In genomic region chr14:72104011-72104613, GRCh38 we compare ENCODE assay signal across 8 cellular contexts.
DNase-seq lines count a peak whose midpoint lies in the region; ATAC-seq and TF ChIP-seq lines count a peak whose summit lies in the region.

No MANE protein-coding gene starts in this region.

- H3K79me2 ChIP-seq in Karpas-422 (ENCODE audit: low read length) = no peaks in the 10 kb centered on the region

- H3K27me3 ChIP-seq in Karpas-422 (ENCODE audit: low read length) (no peaks in the 10 kb centered on the region; the same call in 1 of the 2 replicates), upper lobe of right lung (no peaks in the 10 kb centered on the region), colonic mucosa (no peaks in the 10 kb centered on the region)

- H3K4me3 ChIP-seq in Karpas-422 (ENCODE audit: low read length) (no peak overlapping the region), upper lobe of right lung (no peak overlapping the region), colonic mucosa (no peak overlapping the region)

- no peak overlapping the region for H3K4me3 Mint-ChIP-seq in activated CD8-positive, alpha-beta memory T cell treated with anti-CD3 and anti-CD28 coated beads, Interleukin-2, amount 10 ng/mL, durations not matched to agents 7 days and 5 days

- H3K9me3 ChIP-seq in Karpas-422 (ENCODE audit: low read length) (no peaks in the 10 kb centered on the region), upper lobe of right lung (no peaks in the 10 kb centered on the region), colonic mucosa (no peaks in the 10 kb centered on the region)

- CTCF ChIA-PET in activated CD8-positive, alpha-beta memory T cell treated with anti-CD3 and anti-CD28 coated beads, Interleukin-2, amount 10 ng/mL, durations not matched to agents 7 days and 5 days (lab: Charles Lee) = interaction anchor here (0.5 to 1.5 kb wide), 10 partner anchors 9 to 345 kb away, joined by 3 to 6 read pairs (median 3); no protein-coding TSS in a partner anchor

- H3K9me2 ChIP-seq in Karpas-422 (replicated peaks; ENCODE audit: insufficient read depth, low read length) = no peaks in the 10 kb centered on the region

- H3K27me3 Mint-ChIP-seq in activated CD8-positive, alpha-beta memory T cell treated with anti-CD3 and anti-CD28 coated beads, Interleukin-2, amount 10 ng/mL, durations not matched to agents 7 days and 5 days = peaks cover 55% of the 10 kb centered on the region

- H3K4me1 Mint-ChIP-seq in activated CD8-positive, alpha-beta memory T cell treated with anti-CD3 and anti-CD28 coated beads, Interleukin-2, amount 10 ng/mL, durations not matched to agents 7 days and 5 days = no peaks in the 10 kb centered on the region

- H2AFZ ChIP-seq in Karpas-422 (ENCODE audit: low read length) = no peak overlapping the region

- no peaks in the 10 kb centered on the region for H3K9me3 Mint-ChIP-seq in activated CD8-positive, alpha-beta memory T cell treated with anti-CD3 and anti-CD28 coated beads, Interleukin-2, amount 10 ng/mL, durations not matched to agents 7 days and 5 days (ENCODE audit: low read depth)

- peak; percentile 47 for TF ChIP-seq CTCF in upper lobe of right lung (IDR thresholded peaks at IDR 0.05)
- no peak for TF ChIP-seq CTCF in colonic mucosa (IDR thresholded peaks at IDR 0.05)

- intact Hi-C loops in upper lobe of right lung (cut with DNase I) = no loop called here
- intact Hi-C loops in colonic mucosa (cut with DNase I) = no loop called here

- H3K4me1 ChIP-seq in Karpas-422 (ENCODE audit: low read length) = no peaks in the 10 kb centered on the region
- H3K4me1 ChIP-seq in upper lobe of right lung = no peaks in the 10 kb centered on the region
- H3K4me1 ChIP-seq in colonic mucosa = no peaks in the 10 kb centered on the region

- ATAC-seq in activated CD8-positive, alpha-beta memory T cell treated with anti-CD3 and anti-CD28 coated beads, Interleukin-2, amount 10 ng/mL, durations not matched to agents 7 days and 5 days = no peak
- ATAC-seq in upper lobe of right lung = peak; percentile 51
- no peak for ATAC-seq in HG02623 (IDR thresholded peaks at IDR 0.05; ENCODE audit: unreplicated experiment)
- ATAC-seq in HG03521 (IDR thresholded peaks at IDR 0.05; ENCODE audit: unreplicated experiment) = no peak

- H4K20me1 ChIP-seq in Karpas-422 (ENCODE audit: insufficient read depth, low read depth, low read length) = no peaks in the 10 kb centered on the region

- DNase-seq in ELF-1 (ENCODE audit: low read depth, low spot score) (peak; percentile 50), Karpas-422 (peak; percentile 84), kidney glomerular epithelial cell (lab: John Stamatoyannopoulos, UW) (peak; percentile 1), upper lobe of right lung (no peak), colonic mucosa (no peak)
- peak; percentile 53 for DNase-seq in activated CD8-positive, alpha-beta memory T cell treated with anti-CD3 and anti-CD28 coated beads, Interleukin-2, amount 10 ng/mL, durations not matched to agents 7 days and 5 days

- H3K36me3 ChIP-seq in Karpas-422 (ENCODE audit: insufficient read depth, low read length) = no peaks in the 10 kb centered on the region
- no peaks in the 10 kb centered on the region for H3K36me3 ChIP-seq in upper lobe of right lung
- no peaks in the 10 kb centered on the region for H3K36me3 ChIP-seq in colonic mucosa

- H3K9ac ChIP-seq in Karpas-422 (ENCODE audit: low read length) = no peak overlapping the region
- H3K9ac ChIP-seq in colonic mucosa (ENCODE audit: low read depth in 2 of 2, low read length in 2 of 2) = no peak overlapping the region

- no peaks in the 10 kb centered on the region for H3K36me3 Mint-ChIP-seq in activated CD8-positive, alpha-beta memory T cell treated with anti-CD3 and anti-CD28 coated beads, Interleukin-2, amount 10 ng/mL, durations not matched to agents 7 days and 5 days

- H3K27ac ChIP-seq in Karpas-422 (ENCODE audit: low read length) = no peak overlapping the region
- no peak overlapping the region for H3K27ac ChIP-seq in upper lobe of right lung
- no peak overlapping the region for H3K27ac ChIP-seq in colonic mucosa

- no peak overlapping the region for H3K4me2 ChIP-seq in Karpas-422 (ENCODE audit: low read depth, low read length, poor library complexity, severe bottlenecking)

- H3K27ac Mint-ChIP-seq in activated CD8-positive, alpha-beta memory T cell treated with anti-CD3 and anti-CD28 coated beads, Interleukin-2, amount 10 ng/mL, durations not matched to agents 7 days and 5 days = no peak overlapping the region

Comparison
In these comparisons a context has a peak if more than half of its experiments do, and no peak if none do; other contexts are left out.
1. DNase-seq: peak in ELF-1 (single experiment), Karpas-422 (single experiment), activated CD8-positive, alpha-beta memory T cell treated with anti-CD3 and anti-CD28 coated beads, Interleukin-2, amount 10 ng/mL, durations not matched to agents 7 days and 5 days (single experiment) and kidney glomerular epithelial cell (single experiment); none in upper lobe of right lung (single experiment) and colonic mucosa (single experiment).